Comparison of ENCODE assay signal across 8 cellular contexts in genomic region chr7:131329176-131329570, GRCh38. TPM values are rescaled to one million over a fixed set of nuclear protein-coding genes. Genes with fewer than 3 reads are reported as not detected.
DNase-seq lines count a peak whose midpoint lies in the region; ATAC-seq and TF ChIP-seq lines count a peak whose summit lies in the region.

No MANE protein-coding gene starts in this region.

- no peak for TF ChIP-seq CTCF in GM06990 (IDR thresholded peaks at IDR 0.05; ENCODE audit: insufficient read depth, low read length, poor library complexity, severe bottlenecking)
- no peak for TF ChIP-seq CTCF in fibroblast of pulmonary artery (IDR thresholded peaks at IDR 0.05; ENCODE audit: low read length, missing control alignments)

- H3K27me3 ChIP-seq in GM06990 (replicated peaks; ENCODE audit: control insufficient read depth, insufficient read depth, low read length) (no peaks in the 10 kb centered on the region), SJCRH30 (no peaks in the 10 kb centered on the region)

- no peak for DNase-seq in GM06990 (ENCODE audit: extremely low read depth, insufficient read length)
- DNase-seq in SJCRH30: peak in 1 of 2 experiments; percentile 22
- DNase-seq in fibroblast of pulmonary artery (ENCODE audit: low read depth): peak; percentile 8
- no peak for DNase-seq in sciatic nerve (ENCODE audit: low spot score)
- no peak for DNase-seq in stimulated activated CD4-positive, alpha-beta T cell treated with anti-CD3 and anti-CD28 coated beads, Interleukin-4, amount 100 ng/mL, for 4 hours
- DNase-seq in NCI-H2081 (lab: John Stamatoyannopoulos, UW): no peak
- DNase-seq in activated CD4-positive, alpha-beta T cell treated with anti-CD3 and anti-CD28 coated beads for 48 hours: no peak
- no peak for DNase-seq in stimulated activated CD4-positive, alpha-beta T cell treated with anti-CD3 and anti-CD28 coated beads, Interleukin-15, amount 100 ng/mL, for 24 hours

- H3K4me1 ChIP-seq in SJCRH30: no peaks in the 10 kb centered on the region; the same call in none of the 2 replicates

- H3K36me3 ChIP-seq in GM06990 (ENCODE audit: control insufficient read depth, insufficient read depth, low read length) (peaks cover 3% of the 10 kb centered on the region), SJCRH30 (peaks cover 5% of the 10 kb centered on the region)

- H3K4me3 ChIP-seq in GM06990 (replicated peaks; ENCODE audit: low read depth, low read length) (peak overlapping the region; percentile 96), SJCRH30 (peak overlapping the region; percentile 98), fibroblast of pulmonary artery (replicated peaks; ENCODE audit: low read depth, low read length) (peak overlapping the region; percentile 94)

- intact Hi-C loops in sciatic nerve (cut with DNase I): no loop called here

- H3K27ac ChIP-seq in SJCRH30: no peak overlapping the region

- H3K9me3 ChIP-seq in SJCRH30 (replicated peaks): no peaks in the 10 kb centered on the region

- ATAC-seq in sciatic nerve: peak; percentile 34

RNA-seq across cellular contexts. Expression of gene MKLN1, which starts 1.5 kb away (rescaled TPM):
- 48.5 and 57.9 TPM in 2 replicates for total RNA-seq in SJCRH30 (2014; rRNA removed; shearing (Covaris generic))
- 110 TPM for total RNA-seq in sciatic nerve
